In the genomic region with DNA sequence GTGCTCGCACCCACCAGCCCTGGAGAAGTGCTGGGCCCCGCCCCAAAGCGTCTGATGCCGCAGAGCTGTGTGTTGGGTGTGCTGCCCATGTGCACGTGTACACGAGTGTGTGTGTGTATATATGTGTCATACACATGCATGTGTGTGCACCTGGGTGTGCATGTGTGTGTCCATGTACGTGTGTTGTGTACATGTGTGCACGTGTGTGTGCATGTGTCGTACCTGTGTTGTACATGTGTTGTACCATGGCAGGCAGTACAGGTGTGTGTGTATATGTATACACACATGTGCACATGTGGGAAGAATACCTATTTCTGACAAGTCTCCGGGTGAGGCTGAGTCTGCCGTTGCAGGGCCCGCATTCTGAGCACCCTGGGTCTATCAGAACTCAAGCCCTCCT, we compare ENCODE assay signal across 2 cellular contexts.
TF ChIP-seq lines count a peak whose summit lies in the region.

No MANE protein-coding gene starts in this region.

TF ChIP-seq in HEK293, 187 proteins besides CTCF, POLR2A, EP300 and RAD21:
- no peak for TF ChIP-seq ZNF792 (tag by site-specific recombination; IDR thresholded peaks at IDR 0.05)
- no peak for TF ChIP-seq ZNF660 (tag by site-specific recombination; IDR thresholded peaks at IDR 0.05)
- TF ChIP-seq ZNF133 (tag by site-specific recombination; IDR thresholded peaks at IDR 0.05) = peak; percentile 99
- TF ChIP-seq, protein P1, sequence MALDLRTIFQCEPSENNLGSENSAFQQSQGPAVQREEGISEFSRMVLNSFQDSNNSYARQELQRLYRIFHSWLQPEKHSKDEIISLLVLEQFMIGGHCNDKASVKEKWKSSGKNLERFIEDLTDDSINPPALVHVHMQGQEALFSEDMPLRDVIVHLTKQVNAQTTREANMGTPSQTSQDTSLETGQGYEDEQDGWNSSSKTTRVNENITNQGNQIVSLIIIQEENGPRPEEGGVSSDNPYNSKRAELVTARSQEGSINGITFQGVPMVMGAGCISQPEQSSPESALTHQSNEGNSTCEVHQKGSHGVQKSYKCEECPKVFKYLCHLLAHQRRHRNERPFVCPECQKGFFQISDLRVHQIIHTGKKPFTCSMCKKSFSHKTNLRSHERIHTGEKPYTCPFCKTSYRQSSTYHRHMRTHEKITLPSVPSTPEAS (tag by site-specific recombination; IDR thresholded peaks at IDR 0.05) = peak; percentile 33; the same call in 1 of the 2 replicates
TF ChIP-seq in HEK293: peak in this region for 2.

TF ChIP-seq in K562, 482 proteins besides CTCF, POLR2A, EP300 and RAD21:
- TF ChIP-seq ELF1 (tag; IDR thresholded peaks at IDR 0.05) (no peak), ZNF134 (CRISPR knock-in tag; conservative IDR thresholded peaks at IDR 0.05) (no peak), PPARD (CRISPR knock-in tag; IDR thresholded peaks at IDR 0.05) (no peak), ZNF589 (CRISPR knock-in tag; IDR thresholded peaks at IDR 0.05; ENCODE audit: low read depth) (no peak), CREM (IDR thresholded peaks at IDR 0.05; ENCODE audit: low read depth) (no peak), NRF1 (conservative IDR thresholded peaks at IDR 0.05 in 1 of 2, IDR thresholded peaks at IDR 0.05 in 1 of 2) (no peak), ZBED1 (IDR thresholded peaks at IDR 0.05) (no peak), SMARCA4 (IDR thresholded peaks at IDR 0.05) (no peak), KDM1A (IDR thresholded peaks at IDR 0.05) (peak in 1 of 2 experiments; percentile 77; a peak in 1 of 4 replicates)
- TF ChIP-seq, protein P2, sequence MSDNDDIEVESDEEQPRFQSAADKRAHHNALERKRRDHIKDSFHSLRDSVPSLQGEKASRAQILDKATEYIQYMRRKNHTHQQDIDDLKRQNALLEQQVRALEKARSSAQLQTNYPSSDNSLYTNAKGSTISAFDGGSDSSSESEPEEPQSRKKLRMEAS (CRISPR knock-in tag; IDR thresholded peaks at IDR 0.05) = peak; percentile 46; the same call in 1 of the 2 replicates
- TF ChIP-seq, protein P3, sequence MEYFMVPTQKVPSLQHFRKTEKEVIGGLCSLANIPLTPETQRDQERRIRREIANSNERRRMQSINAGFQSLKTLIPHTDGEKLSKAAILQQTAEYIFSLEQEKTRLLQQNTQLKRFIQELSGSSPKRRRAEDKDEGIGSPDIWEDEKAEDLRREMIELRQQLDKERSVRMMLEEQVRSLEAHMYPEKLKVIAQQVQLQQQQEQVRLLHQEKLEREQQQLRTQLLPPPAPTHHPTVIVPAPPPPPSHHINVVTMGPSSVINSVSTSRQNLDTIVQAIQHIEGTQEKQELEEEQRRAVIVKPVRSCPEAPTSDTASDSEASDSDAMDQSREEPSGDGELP (CRISPR knock-in tag; IDR thresholded peaks at IDR 0.05; ENCODE audit: borderline replicate concordance) = no peak
